In the genomic region with DNA sequence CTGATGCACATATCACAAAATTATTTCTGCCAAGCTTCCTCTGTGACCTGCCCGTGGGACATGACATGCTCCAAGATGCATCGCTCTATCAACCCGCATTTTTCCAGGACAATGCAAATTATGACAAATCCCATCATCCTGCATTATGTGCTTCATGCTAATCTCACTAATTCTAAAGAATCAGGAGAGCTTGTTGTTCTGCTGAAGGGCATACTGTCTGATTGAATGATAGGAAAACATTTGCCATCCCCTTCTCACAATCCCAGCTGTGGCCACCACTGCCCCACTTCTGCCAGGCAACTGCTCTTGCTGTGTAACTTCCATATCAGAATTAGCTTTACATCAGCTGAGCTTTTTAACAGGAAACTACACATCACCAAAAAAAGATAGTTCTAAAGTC, we compare ENCODE assay signal across 15 cellular contexts.
A peak's percentile ranks its signal among the peaks of the same experiment; 100 is the strongest.
DNase-seq lines count a peak whose midpoint lies in the region; ATAC-seq and TF ChIP-seq lines count a peak whose summit lies in the region.
"Had no signal": no experiment of that assay in that cellular context is flagged by ENCODE, and none has a peak within 500 bp of the region (broad histone marks: within the 10 kb centered on the region; RNA-seq: fewer than 3 reads in every experiment).

No MANE protein-coding gene starts in this region.

- no peak for TF ChIP-seq POLR2A in IMR-90 (IDR thresholded peaks at IDR 0.05; ENCODE audit: low read depth, low read length)

- H3K56ac ChIP-seq in IMR-90 (ENCODE audit: extremely low read depth, insufficient read depth, low read length), result no peak overlapping the region
- no peak overlapping the region for H3K56ac ChIP-seq in mesendoderm (ENCODE audit: low read length)

- DNase-seq in IMR-90 (no peak), SK-N-SH (peak; percentile 62), mesendoderm (no peak), smooth muscle cell (lab: John Stamatoyannopoulos, UW; ENCODE audit: unreplicated experiment) (no peak), osteocyte (ENCODE audit: extremely low spot score, unreplicated experiment) (no peak), activated gamma-delta T cell (lab: John Stamatoyannopoulos, UW) (no peak)
- DNase-seq in naive thymus-derived CD4-positive, alpha-beta T cell, result no peak
- DNase-seq: CD4-positive, alpha-beta T cell; H9; NCI-H2029; Peyer's patch; SHP77 treated with DMSO at 0.1 percent for 48 hours had no signal

- H4K8ac ChIP-seq in IMR-90 (ENCODE audit: low read depth in 2 of 2, low read length in 2 of 2), result 0 out of 4 replicates have a peak overlapping the region, but pooled peaks of 1 of the 2 experiments have one; percentile 28
- H4K8ac ChIP-seq in mesendoderm (ENCODE audit: low read depth, low read length), result no peak overlapping the region

- H3K9me1 ChIP-seq in IMR-90 (ENCODE audit: insufficient read depth, low read length), result 0 out of 2 replicates have a peak, but pooled peaks cover 3% of the 10 kb centered on the region

- TF ChIP-seq RAD21 in IMR-90 (IDR thresholded peaks at IDR 0.05; ENCODE audit: low read length) (no peak), SK-N-SH (IDR thresholded peaks at IDR 0.05; ENCODE audit: low read length) (no peak)

- in situ Hi-C loops in IMR-90 (cut with MboI; ENCODE audit: low sequenced_read_pairs), result loop anchor here (10.0 to 25.0 kb wide), 2 partner anchors 214 to 1849 kb away; no protein-coding TSS in a partner anchor

- H4K5ac ChIP-seq in IMR-90 (ENCODE audit: low read depth, low read length), result no peak overlapping the region; the same call in 1 of the 2 replicates
- H4K5ac ChIP-seq in mesendoderm (ENCODE audit: low read length), result no peak overlapping the region

- intact Hi-C loops in IMR-90 (cut with micrococcal nuclease), result loop anchor here (1.0 to 10.0 kb wide), 4 partner anchors 209 to 456 kb away; a partner anchor contains a TSS
- intact Hi-C loops in naive thymus-derived CD4-positive, alpha-beta T cell (cut with micrococcal nuclease), result loop anchor here in 1 of 2 donors (5.0 kb wide), 1 partner anchor 154 kb away; no protein-coding TSS in a partner anchor

- H3K4me3 ChIP-seq in IMR-90 (ENCODE audit: insufficient read depth, low read depth, low read length), result no peak overlapping the region
- no peak overlapping the region for H3K4me3 ChIP-seq in SK-N-SH (ENCODE audit: low read depth in 2 of 2, low read length in 1 of 2)
- H3K4me3 ChIP-seq in mesendoderm (ENCODE audit: low read length), result no peak overlapping the region
- no peak overlapping the region for H3K4me3 ChIP-seq in smooth muscle cell
- H3K4me3 ChIP-seq in naive thymus-derived CD4-positive, alpha-beta T cell (ENCODE audit: low read length), result no peak overlapping the region
- H3K4me3 ChIP-seq: BLaER1, GM23338, Peyer's patch had no signal

- H2AFZ ChIP-seq in IMR-90 (replicated peaks; ENCODE audit: low read length, poor library complexity) (no peak overlapping the region), SK-N-SH (ENCODE audit: low read depth) (no peak overlapping the region), smooth muscle cell (ENCODE audit: low read depth) (peak overlapping the region; percentile 36)
- H2AFZ ChIP-seq: GM23338 had no signal

- peaks cover 1% of the 10 kb centered on the region for H3K4me1 ChIP-seq in IMR-90 (ENCODE audit: control insufficient read depth, insufficient read depth, low read length)
- H3K4me1 ChIP-seq in SK-N-SH (ENCODE audit: control insufficient read depth in 1 of 2, insufficient read depth in 2 of 2, low read depth in 1 of 2, low read length in 1 of 2), result peaks cover 13 to 33% of the 10 kb centered on the region in 2 experiments; a peak in 3 of 4 replicates
- no peaks in the 10 kb centered on the region for H3K4me1 ChIP-seq in mesendoderm (ENCODE audit: control insufficient read depth, low read depth, low read length)
- H3K4me1 ChIP-seq in smooth muscle cell (ENCODE audit: low read depth), result peaks cover 7% of the 10 kb centered on the region
- no peaks in the 10 kb centered on the region for H3K4me1 ChIP-seq in naive thymus-derived CD4-positive, alpha-beta T cell (ENCODE audit: control insufficient read depth in 2 of 2, insufficient read depth in 2 of 2, low read length in 2 of 2)
- H3K4me1 ChIP-seq: BLaER1, Peyer's patch had no signal

- H3K4me3 Mint-ChIP-seq in osteocyte (ENCODE audit: unreplicated experiment), result no peak overlapping the region
- no peak overlapping the region for H3K4me3 Mint-ChIP-seq in naive thymus-derived CD4-positive, alpha-beta T cell
- H3K4me3 Mint-ChIP-seq: CD4-positive, alpha-beta T cell; GM23338; H9 had no signal

- H3K23ac ChIP-seq in IMR-90 (ENCODE audit: low read depth, low read length) (no peak overlapping the region), mesendoderm (ENCODE audit: low read length) (no peak overlapping the region)

- H2BK15ac ChIP-seq in IMR-90 (ENCODE audit: low read depth, low read length) (peak overlapping the region; percentile 26; the same call in 1 of the 3 replicates), mesendoderm (replicated peaks; ENCODE audit: low read depth) (no peak overlapping the region)

- WGBS in IMR-90 (ENCODE audit: extremely low coverage in 2 of 2, insufficient read length in 1 of 2), 2 experiments, result no CpG with 5 or more reads among the region's 3 CpGs
- WGBS in SK-N-SH (ENCODE audit: low lambda C conversion rate), result 49% methylated on average over 3 of the region's 3 CpGs
- WGBS in mesendoderm (ENCODE audit: extremely low coverage, insufficient coverage, low lambda C conversion rate), result no CpG with 5 or more reads among the region's 3 CpGs
- 86% methylated on average over 3 of the region's 3 CpGs for WGBS in smooth muscle cell (ENCODE audit: low lambda C conversion rate)

- BruUV-seq in IMR-90 (replicated peaks; lab: Mats Ljungman, UMichigan), result no TSS peak

- H3K79me2 ChIP-seq in SK-N-SH (ENCODE audit: insufficient read depth) (no peaks in the 10 kb centered on the region), mesendoderm (ENCODE audit: control insufficient read depth, insufficient read depth, low read length) (no peaks in the 10 kb centered on the region), smooth muscle cell (ENCODE audit: low read depth) (no peaks in the 10 kb centered on the region)

- no peaks in the 10 kb centered on the region; the same call in 1 of the 2 replicates for H4K20me1 ChIP-seq in IMR-90 (ENCODE audit: insufficient read depth, low read length)
- H4K20me1 ChIP-seq in SK-N-SH (ENCODE audit: insufficient read depth), result no peaks in the 10 kb centered on the region
- no peaks in the 10 kb centered on the region for H4K20me1 ChIP-seq in smooth muscle cell (ENCODE audit: low read depth)
- H4K20me1 ChIP-seq: BLaER1 had no signal

- peak overlapping the region; percentile 58; the same call in 1 of the 2 replicates for H2BK120ac ChIP-seq in IMR-90 (ENCODE audit: low read depth, low read length)
- H2BK120ac ChIP-seq in mesendoderm (ENCODE audit: low read depth, low read length), result peak overlapping the region; percentile 45

- H3K27me3 ChIP-seq in IMR-90 (ENCODE audit: control insufficient read depth, insufficient read depth, low read length) (no peaks in the 10 kb centered on the region), SK-N-SH (ENCODE audit: insufficient read depth) (no peaks in the 10 kb centered on the region), mesendoderm (ENCODE audit: insufficient read depth, low read length, poor library complexity) (no peaks in the 10 kb centered on the region), smooth muscle cell (ENCODE audit: low read depth) (no peaks in the 10 kb centered on the region)
- H3K27me3 ChIP-seq in naive thymus-derived CD4-positive, alpha-beta T cell (ENCODE audit: control insufficient read depth in 2 of 2, insufficient read depth in 2 of 2, low read length in 2 of 2), result no peaks in the 10 kb centered on the region
- H3K27me3 ChIP-seq: BLaER1, Peyer's patch had no signal

- H2BK5ac ChIP-seq in IMR-90 (ENCODE audit: low read depth, low read length, poor library complexity, severe bottlenecking) (no peak overlapping the region), mesendoderm (ENCODE audit: low read length) (no peak overlapping the region)

- H2AK9ac ChIP-seq in IMR-90 (replicated peaks; ENCODE audit: low read depth, low read length, poor library complexity), result no peak overlapping the region

- peak; percentile 5 to 92; a peak in 2 of 4 replicates for TF ChIP-seq EP300 in SK-N-SH (IDR thresholded peaks at IDR 0.05; ENCODE audit: borderline replicate concordance in 1 of 2, low read depth in 1 of 2, low read length in 1 of 2)

- dilution Hi-C loops in IMR-90 (cut with HindIII; ENCODE audit: low sequenced_read_pairs, unreplicated experiment), result no loop called here

- peak overlapping the region; percentile 45 for H2AK5ac ChIP-seq in IMR-90 (ENCODE audit: low read depth, low read length)
- no peak overlapping the region for H2AK5ac ChIP-seq in mesendoderm (ENCODE audit: low read length)

- H3K14ac ChIP-seq in IMR-90 (replicated peaks; ENCODE audit: low read depth, low read length), result no peak overlapping the region

- CTCF ChIA-PET in IMR-90 (lab: Yijun Ruan, JAX), result interaction anchor here (0.6 to 8.6 kb wide), 10 partner anchors 37 to 213 kb away, joined by 3 to 70 read pairs (median 3); no protein-coding TSS in a partner anchor
- CTCF ChIA-PET in SK-N-SH (lab: Yijun Ruan, JAX), result interaction anchor here (0.6 to 4.6 kb wide), 41 partner anchors 11 to 1845 kb away, joined by 3 to 128 read pairs (median 4); no protein-coding TSS in a partner anchor
- CTCF ChIA-PET in naive thymus-derived CD4-positive, alpha-beta T cell (lab: Charles Lee), result no interaction called here

- H3K18ac ChIP-seq in IMR-90 (ENCODE audit: low read depth, low read length) (peak overlapping the region; percentile 56; the same call in 1 of the 2 replicates), mesendoderm (ENCODE audit: low read length) (peak overlapping the region; percentile 80)

- no peak overlapping the region for H3K27ac ChIP-seq in IMR-90 (ENCODE audit: insufficient read depth, low read length)
- peak overlapping the region in 1 of 2 experiments; percentile 90; a peak in 2 of 4 replicates for H3K27ac ChIP-seq in SK-N-SH (ENCODE audit: low read depth in 2 of 2, low read length in 1 of 2)
- H3K27ac ChIP-seq in mesendoderm (ENCODE audit: low read depth, low read length), result no peak overlapping the region
- H3K27ac ChIP-seq in smooth muscle cell (ENCODE audit: low read depth), result no peak overlapping the region
- H3K27ac ChIP-seq in naive thymus-derived CD4-positive, alpha-beta T cell (ENCODE audit: low read depth, low read length), result no peak overlapping the region
- H3K27ac ChIP-seq: BLaER1, KMS-11, Peyer's patch had no signal

- ATAC-seq in IMR-90 (ENCODE audit: low read depth), result no peak
- no peak for ATAC-seq in naive thymus-derived CD4-positive, alpha-beta T cell

- no peak overlapping the region for H3K27ac Mint-ChIP-seq in osteocyte (ENCODE audit: unreplicated experiment)
- H3K27ac Mint-ChIP-seq in naive thymus-derived CD4-positive, alpha-beta T cell, result no peak overlapping the region
- H3K27ac Mint-ChIP-seq: CD4-positive, alpha-beta T cell; GM23338 had no signal

- no peak overlapping the region for H3K4me2 ChIP-seq in IMR-90 (ENCODE audit: low read depth, low read length)
- no peak overlapping the region for H3K4me2 ChIP-seq in SK-N-SH
- no peak overlapping the region for H3K4me2 ChIP-seq in mesendoderm (ENCODE audit: low read length)
- no peak overlapping the region for H3K4me2 ChIP-seq in smooth muscle cell
- H3K4me2 ChIP-seq: BLaER1, GM23338, KMS-11 had no signal

- H3K9me3 Mint-ChIP-seq in osteocyte (ENCODE audit: unreplicated experiment), result peaks cover 5% of the 10 kb centered on the region
- H3K9me3 Mint-ChIP-seq in naive thymus-derived CD4-positive, alpha-beta T cell, result peaks cover 0 to 7% (median 2%) of the 10 kb centered on the region in 11 donors

- peaks cover 10% of the 10 kb centered on the region for H3F3A ChIP-seq in SK-N-SH (replicated peaks; ENCODE audit: insufficient read depth)
- no peaks in the 10 kb centered on the region for H3F3A ChIP-seq in smooth muscle cell (ENCODE audit: low read depth)

- peak overlapping the region; percentile 23; the same call in 1 of the 2 replicates for H4K91ac ChIP-seq in IMR-90 (ENCODE audit: insufficient read depth, low read depth, low read length)

- H3K9ac ChIP-seq in IMR-90 (ENCODE audit: low read depth, low read length) (no peak overlapping the region), SK-N-SH (no peak overlapping the region), mesendoderm (ENCODE audit: low read length) (no peak overlapping the region), smooth muscle cell (ENCODE audit: low read depth) (no peak overlapping the region)
- H3K9ac ChIP-seq: BLaER1, KMS-11 had no signal

- H3K4ac ChIP-seq in IMR-90 (ENCODE audit: low read depth, low read length) (peak overlapping the region; percentile 59), mesendoderm (ENCODE audit: low read depth, low read length) (no peak overlapping the region)

- no peaks in the 10 kb centered on the region for H3K9me2 ChIP-seq in SK-N-SH

- TF ChIP-seq CTCF in IMR-90 (conservative IDR thresholded peaks at IDR 0.05; ENCODE audit: low read depth, low read length), result no peak
- TF ChIP-seq CTCF in SK-N-SH (IDR thresholded peaks at IDR 0.05), result no peak
- TF ChIP-seq CTCF in smooth muscle cell (IDR thresholded peaks at IDR 0.05; ENCODE audit: borderline replicate concordance, insufficient read depth, poor library complexity, severe bottlenecking), result no peak
- no peak for TF ChIP-seq CTCF in osteocyte (IDR thresholded peaks at IDR 0.05)

- peaks cover 2% of the 10 kb centered on the region for H3K27me3 Mint-ChIP-seq in osteocyte (ENCODE audit: unreplicated experiment)
- no peaks in the 10 kb centered on the region for H3K27me3 Mint-ChIP-seq in naive thymus-derived CD4-positive, alpha-beta T cell
- H3K27me3 Mint-ChIP-seq: CD4-positive, alpha-beta T cell had no signal

- no peaks in the 10 kb centered on the region for H3K79me1 ChIP-seq in IMR-90 (ENCODE audit: low read depth in 1 of 2, low read length in 2 of 2)
- no peaks in the 10 kb centered on the region for H3K79me1 ChIP-seq in mesendoderm (ENCODE audit: low read length)

- H3K36me3 Mint-ChIP-seq in osteocyte (ENCODE audit: unreplicated experiment), result peaks cover 3% of the 10 kb centered on the region
- peaks cover 0 to 4% (median 0%) of the 10 kb centered on the region in 5 donors for H3K36me3 Mint-ChIP-seq in naive thymus-derived CD4-positive, alpha-beta T cell

- H3K9me3 ChIP-seq in IMR-90 (ENCODE audit: control insufficient read depth, insufficient read depth, low read length), result no peaks in the 10 kb centered on the region
- H3K9me3 ChIP-seq in SK-N-SH, result no peaks in the 10 kb centered on the region
- H3K9me3 ChIP-seq in smooth muscle cell (replicated peaks; ENCODE audit: low read depth), result no peaks in the 10 kb centered on the region
- H3K9me3 ChIP-seq in naive thymus-derived CD4-positive, alpha-beta T cell (ENCODE audit: control insufficient read depth in 2 of 3, low read length in 3 of 3), result no peaks in the 10 kb centered on the region
- H3K9me3 ChIP-seq: BLaER1, Peyer's patch had no signal

- H3K36me3 ChIP-seq in IMR-90 (ENCODE audit: control insufficient read depth, insufficient read depth, low read length) (no peaks in the 10 kb centered on the region), SK-N-SH (replicated peaks in 1 of 2; ENCODE audit: control insufficient read depth in 1 of 2, insufficient read depth in 2 of 2, low read length in 1 of 2) (no peaks in the 10 kb centered on the region), mesendoderm (ENCODE audit: control insufficient read depth, insufficient read depth, low read length) (no peaks in the 10 kb centered on the region), smooth muscle cell (ENCODE audit: low read depth) (no peaks in the 10 kb centered on the region)
- no peaks in the 10 kb centered on the region for H3K36me3 ChIP-seq in naive thymus-derived CD4-positive, alpha-beta T cell (ENCODE audit: control insufficient read depth in 2 of 3, insufficient read depth in 3 of 3, low read length in 3 of 3)
- H3K36me3 ChIP-seq: BLaER1, Peyer's patch had no signal

- POLR2A ChIA-PET in IMR-90 (lab: Charles Lee; ENCODE audit: unreplicated experiment) (interaction anchor here (0.9 to 1.1 kb wide), 2 partner anchors 209 to 355 kb away, joined by 3 read pairs; no protein-coding TSS in a partner anchor), SK-N-SH (lab: Yijun Ruan, JAX) (interaction anchor here (0.6 to 1.6 kb wide), 7 partner anchors 23 to 1836 kb away, joined by 3 to 4 read pairs (median 3); a partner anchor contains a TSS)
- POLR2A ChIA-PET in naive thymus-derived CD4-positive, alpha-beta T cell (lab: Charles Lee), result no interaction called here

- H2BK20ac ChIP-seq in IMR-90 (ENCODE audit: low read depth, low read length), result peak overlapping the region; percentile 63

- peaks cover 9% of the 10 kb centered on the region for H3K4me1 Mint-ChIP-seq in osteocyte (ENCODE audit: unreplicated experiment)
- no peaks in the 10 kb centered on the region for H3K4me1 Mint-ChIP-seq in naive thymus-derived CD4-positive, alpha-beta T cell
